ENCODE assay signal across 1 cellular context in genomic region chr2:170465241-170465640, GRCh38.
TF ChIP-seq lines count a peak whose summit lies in the region.

No MANE protein-coding gene starts in this region.

TF ChIP-seq in HepG2, 621 proteins besides CTCF, POLR2A, EP300 and RAD21 (continued from another document):
- no peak for TF ChIP-seq PRDM4 (CRISPR knock-in tag; IDR thresholded peaks at IDR 0.05; ENCODE audit: borderline replicate concordance)
- no peak for TF ChIP-seq ZNF564 (CRISPR knock-in tag; IDR thresholded peaks at IDR 0.05)
- no peak for TF ChIP-seq ZNF605 (CRISPR knock-in tag; IDR thresholded peaks at IDR 0.05)
- no peak for TF ChIP-seq ZNF781 (CRISPR knock-in tag; IDR thresholded peaks at IDR 0.05; ENCODE audit: borderline replicate concordance, not compliant biosample characterization)
- TF ChIP-seq, protein P1, sequence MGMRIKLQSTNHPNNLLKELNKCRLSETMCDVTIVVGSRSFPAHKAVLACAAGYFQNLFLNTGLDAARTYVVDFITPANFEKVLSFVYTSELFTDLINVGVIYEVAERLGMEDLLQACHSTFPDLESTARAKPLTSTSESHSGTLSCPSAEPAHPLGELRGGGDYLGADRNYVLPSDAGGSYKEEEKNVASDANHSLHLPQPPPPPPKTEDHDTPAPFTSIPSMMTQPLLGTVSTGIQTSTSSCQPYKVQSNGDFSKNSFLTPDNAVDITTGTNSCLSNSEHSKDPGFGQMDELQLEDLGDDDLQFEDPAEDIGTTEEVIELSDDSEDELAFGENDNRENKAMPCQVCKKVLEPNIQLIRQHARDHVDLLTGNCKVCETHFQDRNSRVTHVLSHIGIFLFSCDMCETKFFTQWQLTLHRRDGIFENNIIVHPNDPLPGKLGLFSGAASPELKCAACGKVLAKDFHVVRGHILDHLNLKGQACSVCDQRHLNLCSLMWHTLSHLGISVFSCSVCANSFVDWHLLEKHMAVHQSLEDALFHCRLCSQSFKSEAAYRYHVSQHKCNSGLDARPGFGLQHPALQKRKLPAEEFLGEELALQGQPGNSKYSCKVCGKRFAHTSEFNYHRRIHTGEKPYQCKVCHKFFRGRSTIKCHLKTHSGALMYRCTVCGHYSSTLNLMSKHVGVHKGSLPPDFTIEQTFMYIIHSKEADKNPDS (CRISPR knock-in tag; IDR thresholded peaks at IDR 0.05): no peak
- TF ChIP-seq SPEN (CRISPR knock-in tag; IDR thresholded peaks at IDR 0.05; ENCODE audit: low read depth): no peak
- no peak for TF ChIP-seq TOPORS (CRISPR knock-in tag; IDR thresholded peaks at IDR 0.05)
- 0 out of 2 replicates have a peak, but pooled peaks have one; percentile 23 for TF ChIP-seq SP5 (CRISPR knock-in tag; IDR thresholded peaks at IDR 0.05; ENCODE audit: borderline replicate concordance, low read depth)
- TF ChIP-seq ZNF264 (CRISPR knock-in tag; IDR thresholded peaks at IDR 0.05): no peak
- no peak for TF ChIP-seq BRD4 (CRISPR knock-in tag; IDR thresholded peaks at IDR 0.05)
- no peak for TF ChIP-seq ZNF253 (CRISPR knock-in tag; IDR thresholded peaks at IDR 0.05; ENCODE audit: borderline replicate concordance)
- TF ChIP-seq NR2F1 (CRISPR knock-in tag; IDR thresholded peaks at IDR 0.05): peak in 1 of 2 experiments; percentile 30; a peak in 1 of 4 replicates
- TF ChIP-seq, protein P2, sequence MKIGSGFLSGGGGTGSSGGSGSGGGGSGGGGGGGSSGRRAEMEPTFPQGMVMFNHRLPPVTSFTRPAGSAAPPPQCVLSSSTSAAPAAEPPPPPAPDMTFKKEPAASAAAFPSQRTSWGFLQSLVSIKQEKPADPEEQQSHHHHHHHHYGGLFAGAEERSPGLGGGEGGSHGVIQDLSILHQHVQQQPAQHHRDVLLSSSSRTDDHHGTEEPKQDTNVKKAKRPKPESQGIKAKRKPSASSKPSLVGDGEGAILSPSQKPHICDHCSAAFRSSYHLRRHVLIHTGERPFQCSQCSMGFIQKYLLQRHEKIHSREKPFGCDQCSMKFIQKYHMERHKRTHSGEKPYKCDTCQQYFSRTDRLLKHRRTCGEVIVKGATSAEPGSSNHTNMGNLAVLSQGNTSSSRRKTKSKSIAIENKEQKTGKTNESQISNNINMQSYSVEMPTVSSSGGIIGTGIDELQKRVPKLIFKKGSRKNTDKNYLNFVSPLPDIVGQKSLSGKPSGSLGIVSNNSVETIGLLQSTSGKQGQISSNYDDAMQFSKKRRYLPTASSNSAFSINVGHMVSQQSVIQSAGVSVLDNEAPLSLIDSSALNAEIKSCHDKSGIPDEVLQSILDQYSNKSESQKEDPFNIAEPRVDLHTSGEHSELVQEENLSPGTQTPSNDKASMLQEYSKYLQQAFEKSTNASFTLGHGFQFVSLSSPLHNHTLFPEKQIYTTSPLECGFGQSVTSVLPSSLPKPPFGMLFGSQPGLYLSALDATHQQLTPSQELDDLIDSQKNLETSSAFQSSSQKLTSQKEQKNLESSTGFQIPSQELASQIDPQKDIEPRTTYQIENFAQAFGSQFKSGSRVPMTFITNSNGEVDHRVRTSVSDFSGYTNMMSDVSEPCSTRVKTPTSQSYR (CRISPR knock-in tag; IDR thresholded peaks at IDR 0.05; ENCODE audit: borderline replicate concordance): no peak
- TF ChIP-seq, protein P3, sequence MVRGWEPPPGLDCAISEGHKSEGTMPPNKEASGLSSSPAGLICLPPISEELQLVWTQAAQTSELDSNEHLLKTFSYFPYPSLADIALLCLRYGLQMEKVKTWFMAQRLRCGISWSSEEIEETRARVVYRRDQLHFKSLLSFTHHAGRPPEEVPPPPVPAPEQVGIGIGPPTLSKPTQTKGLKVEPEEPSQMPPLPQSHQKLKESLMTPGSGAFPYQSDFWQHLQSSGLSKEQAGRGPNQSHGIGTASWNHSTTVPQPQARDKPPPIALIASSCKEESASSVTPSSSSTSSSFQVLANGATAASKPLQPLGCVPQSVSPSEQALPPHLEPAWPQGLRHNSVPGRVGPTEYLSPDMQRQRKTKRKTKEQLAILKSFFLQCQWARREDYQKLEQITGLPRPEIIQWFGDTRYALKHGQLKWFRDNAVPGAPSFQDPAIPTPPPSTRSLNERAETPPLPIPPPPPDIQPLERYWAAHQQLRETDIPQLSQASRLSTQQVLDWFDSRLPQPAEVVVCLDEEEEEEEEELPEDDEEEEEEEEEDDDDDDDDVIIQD (CRISPR knock-in tag; IDR thresholded peaks at IDR 0.05; ENCODE audit: low read depth): peak; percentile 14; the same call in 1 of the 2 replicates
- no peak for TF ChIP-seq ARHGAP35 (CRISPR knock-in tag; IDR thresholded peaks at IDR 0.05; ENCODE audit: borderline replicate concordance)
- no peak for TF ChIP-seq JARID2 (CRISPR knock-in tag; IDR thresholded peaks at IDR 0.05; ENCODE audit: insufficient replicate concordance)
- TF ChIP-seq, protein P4, sequence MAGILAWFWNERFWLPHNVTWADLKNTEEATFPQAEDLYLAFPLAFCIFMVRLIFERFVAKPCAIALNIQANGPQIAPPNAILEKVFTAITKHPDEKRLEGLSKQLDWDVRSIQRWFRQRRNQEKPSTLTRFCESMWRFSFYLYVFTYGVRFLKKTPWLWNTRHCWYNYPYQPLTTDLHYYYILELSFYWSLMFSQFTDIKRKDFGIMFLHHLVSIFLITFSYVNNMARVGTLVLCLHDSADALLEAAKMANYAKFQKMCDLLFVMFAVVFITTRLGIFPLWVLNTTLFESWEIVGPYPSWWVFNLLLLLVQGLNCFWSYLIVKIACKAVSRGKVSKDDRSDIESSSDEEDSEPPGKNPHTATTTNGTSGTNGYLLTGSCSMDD (CRISPR knock-in tag; IDR thresholded peaks at IDR 0.05): no peak
- TF ChIP-seq ZNF501 (CRISPR knock-in tag; IDR thresholded peaks at IDR 0.05): peak; percentile 37; the same call in 1 of the 2 replicates
- TF ChIP-seq RCOR2 (CRISPR knock-in tag; IDR thresholded peaks at IDR 0.05): no peak
- no peak for TF ChIP-seq MEIS1 (CRISPR knock-in tag; IDR thresholded peaks at IDR 0.05; ENCODE audit: borderline replicate concordance)
TF ChIP-seq in HepG2: peak in this region for 8.
